ENCODE assay signal across 11 cellular contexts in the genomic region with DNA sequence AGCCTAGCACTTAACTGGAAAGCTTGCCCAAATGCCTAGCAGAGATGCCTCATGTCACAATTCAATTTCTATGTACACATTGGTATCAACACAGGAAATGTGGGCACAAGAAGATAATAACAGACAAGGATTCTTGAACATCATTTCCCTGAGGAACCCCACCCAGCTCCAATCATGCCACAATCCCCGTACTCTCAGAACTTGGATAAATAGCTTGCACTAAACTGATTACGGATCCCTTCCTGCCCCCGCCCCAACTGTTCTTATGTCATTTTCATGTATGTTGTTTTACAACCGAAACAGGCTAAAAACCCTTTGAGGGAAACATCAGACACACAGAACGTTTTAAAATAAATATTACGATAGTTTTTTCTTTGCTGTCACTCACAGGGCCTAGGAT.
"Had no signal": no experiment of that assay in that cellular context is flagged by ENCODE, and none has a peak within 500 bp of the region (broad histone marks: within the 10 kb centered on the region; RNA-seq: fewer than 3 reads in every experiment).

No MANE protein-coding gene starts in this region.

- H3K36me3 Mint-ChIP-seq: WTC11 had no signal

- H3K9me3 Mint-ChIP-seq: activated CD4-positive, alpha-beta memory T cell treated with anti-CD3 and anti-CD28 coated beads, Interleukin-2, amount 10 ng/mL, durations not matched to agents 7 days and 5 days; effector memory CD8-positive, alpha-beta T cell had no signal

- ATAC-seq: effector memory CD8-positive, alpha-beta T cell; left ventricle myocardium superior; sciatic nerve; WTC11 had no signal

- H3K27ac Mint-ChIP-seq: activated CD4-positive, alpha-beta memory T cell treated with anti-CD3 and anti-CD28 coated beads, Interleukin-2, amount 10 ng/mL, durations not matched to agents 7 days and 5 days; effector memory CD8-positive, alpha-beta T cell; WTC11 had no signal

- H3K4me3 Mint-ChIP-seq: activated CD4-positive, alpha-beta memory T cell treated with anti-CD3 and anti-CD28 coated beads, Interleukin-2, amount 10 ng/mL, durations not matched to agents 7 days and 5 days; effector memory CD8-positive, alpha-beta T cell; neural crest cell; WTC11 had no signal

- H3K27me3 Mint-ChIP-seq: brain had no signal

- DNase-seq: activated CD4-positive, alpha-beta memory T cell treated with anti-CD3 and anti-CD28 coated beads, Interleukin-2, amount 10 ng/mL, durations not matched to agents 7 days and 5 days; activated effector memory CD4-positive, alpha-beta T cell treated with Interleukin-2 at 50 U/mL for 16 hours; effector memory CD8-positive, alpha-beta T cell; left ventricle myocardium superior; mesendoderm; stimulated activated CD4-positive, alpha-beta T cell treated with anti-CD3 and anti-CD28 coated beads, Interleukin-2, amount 100 ng/mL, for 24 hours; T1000 had no signal
